ENCODE assay signal across 10 cellular contexts in the genomic region with DNA sequence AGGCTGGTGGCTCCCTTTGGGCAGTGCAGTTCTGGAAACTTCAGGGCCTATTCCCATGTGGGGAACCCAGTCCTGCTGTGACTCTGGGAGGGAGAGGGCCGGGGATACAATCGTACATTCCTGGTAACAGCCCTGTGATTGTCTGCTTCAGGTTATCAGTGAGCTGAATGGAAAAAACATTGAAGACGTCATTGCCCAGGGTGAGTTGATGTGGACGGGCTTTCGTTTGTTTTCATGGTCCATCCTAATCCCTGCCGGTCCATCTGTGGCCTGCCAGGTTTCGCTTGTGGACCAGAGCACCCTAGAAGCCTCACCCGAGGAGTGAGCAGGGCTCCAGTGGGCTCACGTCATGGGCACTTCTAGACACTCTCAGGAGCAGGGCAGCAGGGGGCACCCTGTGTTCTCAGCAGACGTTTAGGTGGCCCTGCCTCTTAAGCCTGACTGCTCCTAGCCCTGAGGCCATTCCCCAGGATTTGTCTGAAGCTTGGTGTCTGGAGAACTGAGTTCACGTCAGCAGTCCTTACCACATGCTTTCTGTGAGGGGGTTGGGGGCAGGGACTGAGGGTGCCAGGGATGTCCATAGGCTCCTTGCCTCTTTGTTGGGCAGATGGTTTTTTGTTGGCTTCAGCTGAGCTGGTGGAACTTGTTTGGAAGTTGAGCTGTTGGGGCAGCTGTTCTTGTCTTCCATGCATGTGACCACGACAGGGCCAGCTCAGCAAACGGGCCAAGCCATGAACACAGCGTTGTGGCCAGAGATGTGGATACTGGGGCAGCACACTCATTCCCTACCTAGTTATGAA. TPM values are rescaled to one million over a fixed set of nuclear protein-coding genes. Genes with fewer than 3 reads are reported as not detected.
DNase-seq lines count a peak whose midpoint lies in the region; TF ChIP-seq lines count a peak whose summit lies in the region.
"Had no signal": no experiment of that assay in that cellular context is flagged by ENCODE, and none has a peak within 500 bp of the region (broad histone marks: within the 10 kb centered on the region; RNA-seq: fewer than 3 reads in every experiment).

No MANE protein-coding gene starts in this region.

- peak overlapping the region; percentile 92 for H3K4me3 Mint-ChIP-seq in activated T-helper 1 cell treated with anti-CD3 and anti-CD28 coated beads, Interleukin-12 subunit alpha, Interleukin-12 subunit beta, Interleukin-2, Interleukin-4 antibody, amounts not matched to agents 30 ng/mL and 10 ng/mL and 1 ng/mL, durations not matched to agents 14 hours and 24 hours and 36 hours
- peak overlapping the region; percentile 59 to 98 (median 86) for H3K4me3 Mint-ChIP-seq in immature natural killer cell

- H3K4me1 Mint-ChIP-seq in activated T-helper 1 cell treated with anti-CD3 and anti-CD28 coated beads, Interleukin-12 subunit alpha, Interleukin-12 subunit beta, Interleukin-2, Interleukin-4 antibody, amounts not matched to agents 30 ng/mL and 10 ng/mL and 1 ng/mL, durations not matched to agents 14 hours and 24 hours and 36 hours (ENCODE audit: low read depth): peaks cover 28% of the 10 kb centered on the region
- H3K4me1 Mint-ChIP-seq in immature natural killer cell: peaks cover 33 to 38% of the 10 kb centered on the region in 2 donors

- no peaks in the 10 kb centered on the region for H3K27me3 Mint-ChIP-seq in activated T-helper 1 cell treated with anti-CD3 and anti-CD28 coated beads, Interleukin-12 subunit alpha, Interleukin-12 subunit beta, Interleukin-2, Interleukin-4 antibody, amounts not matched to agents 30 ng/mL and 10 ng/mL and 1 ng/mL, durations not matched to agents 14 hours and 24 hours and 36 hours (ENCODE audit: insufficient read depth)
- peaks cover 5 to 22% (median 9%) of the 10 kb centered on the region in 3 donors for H3K27me3 Mint-ChIP-seq in immature natural killer cell (ENCODE audit: low read depth in 3 of 3)

- DNase-seq in AG04450 (ENCODE audit: low read depth, low spot score) (no peak), HAP-1 (ENCODE audit: low spot score in 2 of 2) (peak in 1 of 2 experiments; percentile 51), immature natural killer cell (no peak), C1 segment of cervical spinal cord (lab: John Stamatoyannopoulos, UW) (no peak), NCI-H774 (lab: John Stamatoyannopoulos, UW) (no peak), activated gamma-delta T cell treated with Interleukin-2 at 50 U/mL for 16 hours (no peak), Ammon's horn (ENCODE audit: low spot score) (no peak)
- no peak for DNase-seq in activated T-helper 1 cell treated with anti-CD3 and anti-CD28 coated beads, Interleukin-12 subunit alpha, Interleukin-12 subunit beta, Interleukin-2, Interleukin-4 antibody, amounts not matched to agents 30 ng/mL and 10 ng/mL and 1 ng/mL, durations not matched to agents 14 hours and 24 hours and 36 hours (ENCODE audit: low spot score)
- DNase-seq: left lung; stimulated activated naive CD4-positive, alpha-beta T cell treated with Interleukin-2 at 50 U/mL for 16 hours had no signal

- H3K27ac Mint-ChIP-seq in activated T-helper 1 cell treated with anti-CD3 and anti-CD28 coated beads, Interleukin-12 subunit alpha, Interleukin-12 subunit beta, Interleukin-2, Interleukin-4 antibody, amounts not matched to agents 30 ng/mL and 10 ng/mL and 1 ng/mL, durations not matched to agents 14 hours and 24 hours and 36 hours: peak overlapping the region; percentile 89
- H3K27ac Mint-ChIP-seq in immature natural killer cell: peak overlapping the region; percentile 81 to 98 (median 89)

- H3K9me3 ChIP-seq in AG04450 (ENCODE audit: control insufficient read depth, insufficient read depth, low read length) (no peaks in the 10 kb centered on the region; the same call in 1 of the 2 replicates), HAP-1 (no peaks in the 10 kb centered on the region)
- H3K9me3 ChIP-seq: left lung had no signal

- H3K27me3 ChIP-seq in AG04450 (ENCODE audit: control insufficient read depth, insufficient read depth, low read length): no peaks in the 10 kb centered on the region
- no peaks in the 10 kb centered on the region for H3K27me3 ChIP-seq in HAP-1 (ENCODE audit: low read depth)
- H3K27me3 ChIP-seq: left lung had no signal

- in situ Hi-C loops in HAP-1 (cut with MboI; ENCODE audit: low sequenced_read_pairs): no loop called here

- intact Hi-C loops in activated T-helper 1 cell treated with anti-CD3 and anti-CD28 coated beads, Interleukin-12 subunit alpha, Interleukin-12 subunit beta, Interleukin-2, Interleukin-4 antibody, amounts not matched to agents 30 ng/mL and 10 ng/mL and 1 ng/mL, durations not matched to agents 14 hours and 24 hours and 36 hours (cut with micrococcal nuclease): no loop called here

- H3K4me3 ChIP-seq in AG04450 (ENCODE audit: low read depth, low read length) (peak overlapping the region; percentile 69), HAP-1 (peak overlapping the region; percentile 98)

- CTCF ChIA-PET in AG04450 (lab: Charles Lee): no interaction called here

- H3K4me1 ChIP-seq in HAP-1: peaks cover 16% of the 10 kb centered on the region

- TF ChIP-seq CTCF in AG04450 (IDR thresholded peaks at IDR 0.05; ENCODE audit: low read depth, low read length): no peak

- POLR2A ChIA-PET in AG04450 (lab: Yijun Ruan, JAX): interaction anchor here (1.0 to 1.5 kb wide), 2 partner anchors 8 to 15 kb away, joined by 8 to 24 read pairs; a partner anchor contains a TSS

- H3K27ac ChIP-seq in AG04450 (ENCODE audit: low read depth, low read length): peak overlapping the region; percentile 47
- H3K27ac ChIP-seq: left lung had no signal

- peaks cover 29% of the 10 kb centered on the region for H3K36me3 Mint-ChIP-seq in activated T-helper 1 cell treated with anti-CD3 and anti-CD28 coated beads, Interleukin-12 subunit alpha, Interleukin-12 subunit beta, Interleukin-2, Interleukin-4 antibody, amounts not matched to agents 30 ng/mL and 10 ng/mL and 1 ng/mL, durations not matched to agents 14 hours and 24 hours and 36 hours (ENCODE audit: low read depth)
- H3K36me3 Mint-ChIP-seq in immature natural killer cell: no peaks in the 10 kb centered on the region

- no peaks in the 10 kb centered on the region for H3K9me3 Mint-ChIP-seq in activated T-helper 1 cell treated with anti-CD3 and anti-CD28 coated beads, Interleukin-12 subunit alpha, Interleukin-12 subunit beta, Interleukin-2, Interleukin-4 antibody, amounts not matched to agents 30 ng/mL and 10 ng/mL and 1 ng/mL, durations not matched to agents 14 hours and 24 hours and 36 hours
- no peaks in the 10 kb centered on the region for H3K9me3 Mint-ChIP-seq in immature natural killer cell

- peaks cover 48% of the 10 kb centered on the region for H3K36me3 ChIP-seq in HAP-1 (replicated peaks)

RNA-seq across cellular contexts. Expression of a gene that starts 1.9 kb away (rescaled TPM):
- polyA plus RNA-seq in AG04450 (2011; rRNA removed): 940 and 1,115 TPM in 2 replicates
- polyA minus RNA-seq in AG04450 (2011; rRNA and poly(A)+ RNA removed): 767 and 795 TPM in 2 replicates
- total RNA-seq in activated T-helper 1 cell treated with anti-CD3 and anti-CD28 coated beads, Interleukin-12 subunit alpha, Interleukin-12 subunit beta, Interleukin-2, Interleukin-4 antibody, amounts not matched to agents 30 ng/mL and 10 ng/mL and 1 ng/mL, durations not matched to agents 14 hours and 24 hours and 36 hours: 2,072 and 2,148 TPM in 2 replicates
- polyA plus RNA-seq in immature natural killer cell: 1,000 to 10,000 TPM in 2 of 3 donors, 100 to 1,000 TPM in 1; 640 to 2,076 (median 1,474) TPM

RNA-seq across cellular contexts. Expression of a gene that starts 6.6 kb away (rescaled TPM):
- 5.7 and 8.2 TPM in 2 replicates for polyA plus RNA-seq in AG04450 (2011; rRNA removed)
- 2.9 and 3.6 TPM in 2 replicates for polyA minus RNA-seq in AG04450 (2011; rRNA and poly(A)+ RNA removed)
- total RNA-seq in activated T-helper 1 cell treated with anti-CD3 and anti-CD28 coated beads, Interleukin-12 subunit alpha, Interleukin-12 subunit beta, Interleukin-2, Interleukin-4 antibody, amounts not matched to agents 30 ng/mL and 10 ng/mL and 1 ng/mL, durations not matched to agents 14 hours and 24 hours and 36 hours: 25.2 and 27.9 TPM in 2 replicates
- polyA plus RNA-seq in immature natural killer cell: 1 to 10 TPM; 2.6 to 7.7 (median 2.7) TPM

RNA-seq across cellular contexts. Expression of a gene that starts 7.1 kb away (rescaled TPM):
- polyA plus RNA-seq in AG04450 (2011; rRNA removed): 17.3 and 29.3 TPM in 2 replicates
- 31.5 and 47.7 TPM in 2 replicates for polyA minus RNA-seq in AG04450 (2011; rRNA and poly(A)+ RNA removed)
- 63.3 and 64.0 TPM in 2 replicates for total RNA-seq in activated T-helper 1 cell treated with anti-CD3 and anti-CD28 coated beads, Interleukin-12 subunit alpha, Interleukin-12 subunit beta, Interleukin-2, Interleukin-4 antibody, amounts not matched to agents 30 ng/mL and 10 ng/mL and 1 ng/mL, durations not matched to agents 14 hours and 24 hours and 36 hours
- polyA plus RNA-seq in immature natural killer cell: 10 to 100 TPM; 10.9 to 42.3 (median 23.4) TPM

RNA-seq across cellular contexts. Expression of a gene that starts 13.6 kb away (rescaled TPM):
- polyA plus RNA-seq in AG04450 (2011; rRNA removed) (11.3 and 11.5 TPM in 2 replicates), immature natural killer cell (10 to 100 TPM in 1 of 3 donors, 1 to 10 TPM in 2; 5.2 to 14.9 (median 7.7) TPM)
- polyA minus RNA-seq in AG04450 (2011; rRNA and poly(A)+ RNA removed): 8.6 and 14.8 TPM in 2 replicates
- 87.6 and 92.0 TPM in 2 replicates for total RNA-seq in activated T-helper 1 cell treated with anti-CD3 and anti-CD28 coated beads, Interleukin-12 subunit alpha, Interleukin-12 subunit beta, Interleukin-2, Interleukin-4 antibody, amounts not matched to agents 30 ng/mL and 10 ng/mL and 1 ng/mL, durations not matched to agents 14 hours and 24 hours and 36 hours

RNA-seq across cellular contexts. Expression of a gene that starts 16.1 kb away (rescaled TPM):
- polyA plus RNA-seq in AG04450 (2011; rRNA removed) (0.26 and 0.36 TPM in 2 replicates), immature natural killer cell (1 to 10 TPM in 1 of 3 donors, under 1 TPM in 1, not detected in 1; 0.74 to 2.2 TPM)
- polyA minus RNA-seq in AG04450 (2011; rRNA and poly(A)+ RNA removed): 0.18 TPM in 1 of 2 replicates, not detected in the other
- total RNA-seq in activated T-helper 1 cell treated with anti-CD3 and anti-CD28 coated beads, Interleukin-12 subunit alpha, Interleukin-12 subunit beta, Interleukin-2, Interleukin-4 antibody, amounts not matched to agents 30 ng/mL and 10 ng/mL and 1 ng/mL, durations not matched to agents 14 hours and 24 hours and 36 hours: 1.1 and 1.3 TPM in 2 replicates
